In genomic region chr6:131519670-131520436, GRCh38 we compare ENCODE assay signal across 7 cellular contexts. TPM values are rescaled to one million over a fixed set of nuclear protein-coding genes. Genes with fewer than 3 reads are reported as not detected.
DNase-seq lines count a peak whose midpoint lies in the region; ATAC-seq and TF ChIP-seq lines count a peak whose summit lies in the region.

No MANE protein-coding gene starts in this region.

- 52 to 71% methylated on average over 1 to 2 of the region's 2 CpGs for WGBS in thyroid gland, 2 donors

- no peaks in the 10 kb centered on the region for H3K27me3 ChIP-seq in PC-9 (ENCODE audit: insufficient read depth, low read depth)
- H3K27me3 ChIP-seq in thyroid gland: no peaks in the 10 kb centered on the region

- no peaks in the 10 kb centered on the region for H3K79me2 ChIP-seq in PC-9 (ENCODE audit: low read depth)

- POLR2A ChIA-PET in PC-9 (lab: Charles Lee; ENCODE audit: unreplicated experiment): no interaction called here

- H4K20me1 ChIP-seq in PC-9 (ENCODE audit: insufficient read depth): no peaks in the 10 kb centered on the region

- H3K4me1 ChIP-seq in PC-9 (replicated peaks; ENCODE audit: insufficient read depth) (no peaks in the 10 kb centered on the region), thyroid gland (no peaks in the 10 kb centered on the region)

- TF ChIP-seq CTCF in PC-9 (conservative IDR thresholded peaks at IDR 0.05) (peak; percentile 80), thyroid gland (IDR thresholded peaks at IDR 0.05) (peak in 5 of 6 experiments; percentile 33 to 77 (median 63))

- no peak overlapping the region for H2AFZ ChIP-seq in PC-9

- DNase-seq in GM04503 (ENCODE audit: low read depth) (peak; percentile 1), PC-9 (peak; percentile 15 to 38), amniotic stem cell (lab: John Stamatoyannopoulos, UW) (peak; percentile 9), left kidney (ENCODE audit: low read depth, low spot score) (peak; percentile 45), thyroid gland (peak; percentile 51 to 56)

- intact Hi-C loops in PC-9 (cut with micrococcal nuclease; ENCODE audit: unreplicated experiment): no loop called here
- intact Hi-C loops in thyroid gland (cut with DNase I): no loop called here

- H3K9me2 ChIP-seq in PC-9 (ENCODE audit: insufficient read depth): no peaks in the 10 kb centered on the region

- H3K4me3 ChIP-seq in PC-9: no peak overlapping the region
- no peak overlapping the region for H3K4me3 ChIP-seq in thyroid gland (replicated peaks in 1 of 3)

- TF ChIP-seq POLR2A in thyroid gland (IDR thresholded peaks at IDR 0.05): no peak

- H3K4me2 ChIP-seq in PC-9: no peak overlapping the region

- H3K36me3 ChIP-seq in PC-9 (ENCODE audit: low read depth): no peaks in the 10 kb centered on the region
- H3K36me3 ChIP-seq in thyroid gland: no peaks in the 10 kb centered on the region

- CTCF ChIA-PET in PC-9 (lab: Charles Lee): interaction anchor here (0.6 kb wide), 1 partner anchor 1278 kb away, joined by 4 read pairs; the partner anchor contains the start of gene SLC18B1

- peak; percentile 51 for ATAC-seq in GM19468 (IDR thresholded peaks at IDR 0.05; ENCODE audit: extremely low read depth, unreplicated experiment)
- peak; percentile 95 for ATAC-seq in HG03460 (IDR thresholded peaks at IDR 0.05; ENCODE audit: unreplicated experiment)

- BruUV-seq in PC-9 (replicated peaks; lab: Mats Ljungman, UMichigan): no TSS peak

- H3F3A ChIP-seq in PC-9 (ENCODE audit: insufficient read depth, low read depth): no peaks in the 10 kb centered on the region

- H3K9me3 ChIP-seq in PC-9 (ENCODE audit: insufficient read depth, low read depth) (no peaks in the 10 kb centered on the region), thyroid gland (no peaks in the 10 kb centered on the region)

- H3K27ac ChIP-seq in PC-9: no peak overlapping the region
- no peak overlapping the region for H3K27ac ChIP-seq in thyroid gland

RNA-seq across cellular contexts. Expression of gene ARG1, which starts 53.2 kb away (rescaled TPM):
- total RNA-seq in PC-9 (2021) (not detected in 2 replicates), thyroid gland (1 to 10 TPM in 1 of 4 donors, under 1 TPM in 1, not detected in 2; 0.50 to 2.9 TPM)

Comparison
In these comparisons a context has a peak if more than half of its experiments do, and no peak if none do; other contexts are left out.
1. DNase-seq: peak in every context shown above with its lines; median percentile 54 in thyroid gland; 45 in left kidney; 26 in PC-9; 9 in amniotic stem cell; 1 in GM04503.